In the genomic region with DNA sequence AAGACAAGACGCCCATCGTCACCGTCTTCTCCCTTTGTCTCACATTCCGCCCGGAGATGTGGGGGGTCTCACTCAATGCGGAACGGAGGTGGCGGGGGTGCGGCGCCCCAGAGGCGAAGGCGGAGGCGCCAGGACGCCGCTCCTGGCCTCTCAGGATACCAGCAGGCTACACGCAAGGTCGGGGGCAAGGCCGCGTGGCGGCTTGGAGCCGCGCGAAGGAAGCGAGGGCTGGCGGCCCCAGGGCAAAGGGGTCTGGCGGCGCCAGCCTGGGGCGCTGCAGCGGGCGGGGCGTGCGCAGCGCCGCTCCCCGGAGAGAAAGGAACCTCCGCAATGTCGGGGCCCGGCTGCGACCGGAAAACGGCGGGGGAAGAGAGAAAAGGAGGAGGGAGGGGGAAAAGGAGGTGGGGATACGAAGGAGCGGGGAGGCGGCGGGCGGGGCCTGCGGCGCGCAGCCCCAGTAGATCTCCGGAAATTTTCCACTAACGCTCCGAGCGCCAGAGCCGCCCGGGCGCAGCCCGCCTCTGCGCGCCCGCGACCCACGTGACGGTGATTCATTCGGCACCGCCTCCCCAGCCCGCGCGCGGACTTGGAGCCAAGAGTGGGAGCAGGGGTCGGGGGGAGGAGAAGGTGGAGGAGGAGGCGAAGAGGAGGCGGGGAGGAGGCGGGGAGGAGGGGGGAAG, we compare ENCODE assay signal across 8 cellular contexts. TPM values are rescaled to one million over a fixed set of nuclear protein-coding genes. Genes with fewer than 3 reads are reported as not detected.
DNase-seq lines count a peak whose midpoint lies in the region; ATAC-seq and TF ChIP-seq lines count a peak whose summit lies in the region.

No MANE protein-coding gene starts in this region.

- peaks cover 29% of the 10 kb centered on the region for H3K4me1 ChIP-seq in testis

- intact Hi-C loops in testis (cut with DNase I; ENCODE audit: low total_unique reads) = loop anchor here (10.0 kb wide), 1 partner anchor 92 kb away; no protein-coding TSS in a partner anchor

- H3K36me3 Mint-ChIP-seq in HFFc6 (ENCODE audit: low read depth) = peaks cover 27% of the 10 kb centered on the region

- peak overlapping the region; percentile 89 for H3K4me3 Mint-ChIP-seq in HFFc6

- peaks cover 82% of the 10 kb centered on the region for H3K4me1 Mint-ChIP-seq in HFFc6 (ENCODE audit: low read depth)

- TF ChIP-seq CTCF in HFFc6 (IDR thresholded peaks at IDR 0.05) (peak; percentile 48; the same call in 1 of the 2 replicates), omental fat pad (IDR thresholded peaks at IDR 0.05) (no peak), testis (IDR thresholded peaks at IDR 0.05) (peak; percentile 14 to 28 (median 24))

- peaks cover 4% of the 10 kb centered on the region for H3K27me3 Mint-ChIP-seq in HFFc6 (ENCODE audit: insufficient read depth)

- peak; percentile 88 for ATAC-seq in omental fat pad (ENCODE audit: low FRiP score)

- no peaks in the 10 kb centered on the region for H3K9me3 Mint-ChIP-seq in HFFc6

- 1 to 2% methylated on average over 6 to 67 of the region's 74 CpGs for WGBS in testis, 2 donors

- TF ChIP-seq POLR2A in testis (IDR thresholded peaks at IDR 0.05) = peak; percentile 83

- DNase-seq in HFFc6 (peak; percentile 95), MV-4-11 (lab: John Stamatoyannopoulos, UW) (peak; percentile 93), SK-MEL-5 (ENCODE audit: low read depth, low spot score) (peak; percentile 95), globus pallidus (ENCODE audit: low spot score) (peak; percentile 97), omental fat pad (ENCODE audit: low spot score) (peak; percentile 91), testis (peak; percentile 96)
- peak; percentile 94 for DNase-seq in activated naive CD4-positive, alpha-beta T cell treated with anti-CD3 and anti-CD28 coated beads, Interleukin-2, amount 50 U/mL, for 16 hours

- peak overlapping the region; percentile 97 for H3K27ac Mint-ChIP-seq in HFFc6

- H3K9me3 ChIP-seq in testis = no peaks in the 10 kb centered on the region

- in situ Hi-C loops in SK-MEL-5 (cut with HindIII; ENCODE audit: low pct_unique_long_range_greater_than_20kb, low sequenced_read_pairs) = no loop called here

- H3K4me3 ChIP-seq in GM08714 (ENCODE audit: low read length) (peak overlapping the region; percentile 87), testis (peak overlapping the region; percentile 76 to 86)

- no peaks in the 10 kb centered on the region for H3K36me3 ChIP-seq in testis (ENCODE audit: low read depth, missing control alignments)

- no peaks in the 10 kb centered on the region for H3K27me3 ChIP-seq in testis

- peak overlapping the region; percentile 98 to 99 for H3K27ac ChIP-seq in testis

RNA-seq across cellular contexts. Expression of gene SLC38A2, which starts 10.5 kb away (rescaled TPM):
- total RNA-seq in HFFc6 (2021; fragmentation: NEBNext Ultra II Directional; extraction: Animal tissue kit (Norgen Biotek cat#: 25700)) = 1,000 to 10,000 TPM in 2 of 6 experiments, 100 to 1,000 TPM in 4; 787 to 1,148 (median 975) TPM
- total RNA-seq in SK-MEL-5 (2014; rRNA removed; shearing (Covaris generic)) = 257 and 278 TPM in 2 replicates
- 167 and 187 TPM in 2 replicates for polyA plus RNA-seq in SK-MEL-5 (2015; cell fraction: cytosol; rRNA removed)
- polyA plus RNA-seq in SK-MEL-5 (2015; cell fraction: nucleus; rRNA removed) = 633 and 636 TPM in 2 replicates
- 100 to 1,000 TPM; 379 to 669 (median 479) TPM for total RNA-seq in omental fat pad
- total RNA-seq in testis = 100 to 1,000 TPM; 151 to 220 TPM
- 56.4 TPM for polyA plus RNA-seq in testis (ENCODE audit: insufficient read depth, low read depth, low replicate concordance)

Comparison
In these comparisons a context has a peak if more than half of its experiments do, and no peak if none do; other contexts are left out.
1. Peak in every context shown above with its lines: DNase-seq, ATAC-seq, H3K4me3 ChIP-seq and H3K27ac ChIP-seq.
2. CTCF ChIP-seq: peak in HFFc6 (single experiment) and testis (3 of 3); none in omental fat pad (0 of 3).